ENCODE assay signal across 1 cellular context in the genomic region with DNA sequence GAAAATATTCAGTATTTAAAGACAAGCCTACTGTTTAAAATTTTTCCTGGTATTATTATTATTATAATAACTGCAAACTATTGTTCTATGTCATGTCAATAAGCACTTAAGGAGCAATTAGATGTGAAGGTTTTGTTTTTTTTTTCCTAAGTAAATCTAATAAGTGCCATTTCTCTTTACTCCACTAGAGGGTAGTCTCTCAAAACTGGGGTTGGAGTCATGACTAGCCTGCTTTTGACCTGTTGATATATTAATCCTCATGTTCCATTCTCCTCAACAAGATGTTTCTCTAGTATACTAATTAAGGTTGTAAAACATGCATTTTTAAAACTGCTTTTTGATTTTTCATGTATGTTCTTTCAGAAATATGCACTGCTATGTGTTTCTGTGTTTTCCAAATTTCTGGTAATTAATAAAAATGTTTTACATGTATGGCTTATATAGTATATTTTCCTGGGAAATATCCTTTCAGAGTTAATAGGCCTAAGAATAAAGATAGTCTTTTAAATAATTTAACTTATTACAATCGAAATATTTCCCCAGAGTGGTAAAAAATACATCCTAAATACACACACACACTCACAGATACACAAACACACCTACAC.
TF ChIP-seq lines count a peak whose summit lies in the region.

No MANE protein-coding gene starts in this region.

TF ChIP-seq in K562, 482 proteins besides CTCF, POLR2A, EP300 and RAD21 (continued from another document):
- TF ChIP-seq, protein P1, sequence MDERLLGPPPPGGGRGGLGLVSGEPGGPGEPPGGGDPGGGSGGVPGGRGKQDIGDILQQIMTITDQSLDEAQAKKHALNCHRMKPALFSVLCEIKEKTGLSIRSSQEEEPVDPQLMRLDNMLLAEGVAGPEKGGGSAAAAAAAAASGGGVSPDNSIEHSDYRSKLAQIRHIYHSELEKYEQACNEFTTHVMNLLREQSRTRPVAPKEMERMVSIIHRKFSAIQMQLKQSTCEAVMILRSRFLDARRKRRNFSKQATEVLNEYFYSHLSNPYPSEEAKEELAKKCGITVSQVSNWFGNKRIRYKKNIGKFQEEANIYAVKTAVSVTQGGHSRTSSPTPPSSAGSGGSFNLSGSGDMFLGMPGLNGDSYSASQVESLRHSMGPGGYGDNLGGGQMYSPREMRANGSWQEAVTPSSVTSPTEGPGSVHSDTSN (CRISPR knock-in tag; IDR thresholded peaks at IDR 0.05; ENCODE audit: low read depth), result no peak
- TF ChIP-seq, protein P1 (tag; conservative IDR thresholded peaks at IDR 0.05; ENCODE audit: low read depth), result peak; percentile 36; the same call in 1 of the 2 replicates
- no peak for TF ChIP-seq CTBP1 (IDR thresholded peaks at IDR 0.05; ENCODE audit: borderline replicate concordance)
- 0 out of 2 replicates have a peak, but pooled peaks have one; percentile 51 for TF ChIP-seq GATAD2B (IDR thresholded peaks at IDR 0.05; ENCODE audit: borderline replicate concordance)
- no peak for TF ChIP-seq ZFP30 (CRISPR knock-in tag; IDR thresholded peaks at IDR 0.05; ENCODE audit: borderline replicate concordance)
- 0 out of 2 replicates have a peak, but pooled peaks have one; percentile 25 for TF ChIP-seq POLR2H (tag; IDR thresholded peaks at IDR 0.05; ENCODE audit: low read depth)
- TF ChIP-seq FOXK2 (conservative IDR thresholded peaks at IDR 0.05 in 1 of 2, IDR thresholded peaks at IDR 0.05 in 1 of 2; ENCODE audit: low read depth in 2 of 2), result peak in 1 of 2 experiments; percentile 27; a peak in 1 of 4 replicates
- no peak for TF ChIP-seq ZKSCAN3 (CRISPR knock-in tag; IDR thresholded peaks at IDR 0.05)
- peak; percentile 17; the same call in 1 of the 2 replicates for TF ChIP-seq ADNP (tag; IDR thresholded peaks at IDR 0.05)
- peak; percentile 67 for TF ChIP-seq NFE2 (IDR thresholded peaks at IDR 0.05; ENCODE audit: low read depth)
- TF ChIP-seq, protein P2, sequence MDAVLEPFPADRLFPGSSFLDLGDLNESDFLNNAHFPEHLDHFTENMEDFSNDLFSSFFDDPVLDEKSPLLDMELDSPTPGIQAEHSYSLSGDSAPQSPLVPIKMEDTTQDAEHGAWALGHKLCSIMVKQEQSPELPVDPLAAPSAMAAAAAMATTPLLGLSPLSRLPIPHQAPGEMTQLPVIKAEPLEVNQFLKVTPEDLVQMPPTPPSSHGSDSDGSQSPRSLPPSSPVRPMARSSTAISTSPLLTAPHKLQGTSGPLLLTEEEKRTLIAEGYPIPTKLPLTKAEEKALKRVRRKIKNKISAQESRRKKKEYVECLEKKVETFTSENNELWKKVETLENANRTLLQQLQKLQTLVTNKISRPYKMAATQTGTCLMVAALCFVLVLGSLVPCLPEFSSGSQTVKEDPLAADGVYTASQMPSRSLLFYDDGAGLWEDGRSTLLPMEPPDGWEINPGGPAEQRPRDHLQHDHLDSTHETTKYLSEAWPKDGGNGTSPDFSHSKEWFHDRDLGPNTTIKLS (IDR thresholded peaks at IDR 0.05; ENCODE audit: borderline replicate concordance, low read depth), result no peak
- TF ChIP-seq, protein P3, sequence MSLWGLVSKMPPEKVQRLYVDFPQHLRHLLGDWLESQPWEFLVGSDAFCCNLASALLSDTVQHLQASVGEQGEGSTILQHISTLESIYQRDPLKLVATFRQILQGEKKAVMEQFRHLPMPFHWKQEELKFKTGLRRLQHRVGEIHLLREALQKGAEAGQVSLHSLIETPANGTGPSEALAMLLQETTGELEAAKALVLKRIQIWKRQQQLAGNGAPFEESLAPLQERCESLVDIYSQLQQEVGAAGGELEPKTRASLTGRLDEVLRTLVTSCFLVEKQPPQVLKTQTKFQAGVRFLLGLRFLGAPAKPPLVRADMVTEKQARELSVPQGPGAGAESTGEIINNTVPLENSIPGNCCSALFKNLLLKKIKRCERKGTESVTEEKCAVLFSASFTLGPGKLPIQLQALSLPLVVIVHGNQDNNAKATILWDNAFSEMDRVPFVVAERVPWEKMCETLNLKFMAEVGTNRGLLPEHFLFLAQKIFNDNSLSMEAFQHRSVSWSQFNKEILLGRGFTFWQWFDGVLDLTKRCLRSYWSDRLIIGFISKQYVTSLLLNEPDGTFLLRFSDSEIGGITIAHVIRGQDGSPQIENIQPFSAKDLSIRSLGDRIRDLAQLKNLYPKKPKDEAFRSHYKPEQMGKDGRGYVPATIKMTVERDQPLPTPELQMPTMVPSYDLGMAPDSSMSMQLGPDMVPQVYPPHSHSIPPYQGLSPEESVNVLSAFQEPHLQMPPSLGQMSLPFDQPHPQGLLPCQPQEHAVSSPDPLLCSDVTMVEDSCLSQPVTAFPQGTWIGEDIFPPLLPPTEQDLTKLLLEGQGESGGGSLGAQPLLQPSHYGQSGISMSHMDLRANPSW (CRISPR knock-in tag; IDR thresholded peaks at IDR 0.05), result no peak
- TF ChIP-seq, protein P4, sequence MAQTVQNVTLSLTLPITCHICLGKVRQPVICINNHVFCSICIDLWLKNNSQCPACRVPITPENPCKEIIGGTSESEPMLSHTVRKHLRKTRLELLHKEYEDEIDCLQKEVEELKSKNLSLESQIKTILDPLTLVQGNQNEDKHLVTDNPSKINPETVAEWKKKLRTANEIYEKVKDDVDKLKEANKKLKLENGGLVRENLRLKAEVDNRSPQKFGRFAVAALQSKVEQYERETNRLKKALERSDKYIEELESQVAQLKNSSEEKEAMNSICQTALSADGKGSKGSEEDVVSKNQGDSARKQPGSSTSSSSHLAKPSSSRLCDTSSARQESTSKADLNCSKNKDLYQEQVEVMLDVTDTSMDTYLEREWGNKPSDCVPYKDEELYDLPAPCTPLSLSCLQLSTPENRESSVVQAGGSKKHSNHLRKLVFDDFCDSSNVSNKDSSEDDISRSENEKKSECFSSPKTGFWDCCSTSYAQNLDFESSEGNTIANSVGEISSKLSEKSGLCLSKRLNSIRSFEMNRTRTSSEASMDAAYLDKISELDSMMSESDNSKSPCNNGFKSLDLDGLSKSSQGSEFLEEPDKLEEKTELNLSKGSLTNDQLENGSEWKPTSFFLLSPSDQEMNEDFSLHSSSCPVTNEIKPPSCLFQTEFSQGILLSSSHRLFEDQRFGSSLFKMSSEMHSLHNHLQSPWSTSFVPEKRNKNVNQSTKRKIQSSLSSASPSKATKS (CRISPR knock-in tag; IDR thresholded peaks at IDR 0.05), result no peak
- TF ChIP-seq, protein P5, sequence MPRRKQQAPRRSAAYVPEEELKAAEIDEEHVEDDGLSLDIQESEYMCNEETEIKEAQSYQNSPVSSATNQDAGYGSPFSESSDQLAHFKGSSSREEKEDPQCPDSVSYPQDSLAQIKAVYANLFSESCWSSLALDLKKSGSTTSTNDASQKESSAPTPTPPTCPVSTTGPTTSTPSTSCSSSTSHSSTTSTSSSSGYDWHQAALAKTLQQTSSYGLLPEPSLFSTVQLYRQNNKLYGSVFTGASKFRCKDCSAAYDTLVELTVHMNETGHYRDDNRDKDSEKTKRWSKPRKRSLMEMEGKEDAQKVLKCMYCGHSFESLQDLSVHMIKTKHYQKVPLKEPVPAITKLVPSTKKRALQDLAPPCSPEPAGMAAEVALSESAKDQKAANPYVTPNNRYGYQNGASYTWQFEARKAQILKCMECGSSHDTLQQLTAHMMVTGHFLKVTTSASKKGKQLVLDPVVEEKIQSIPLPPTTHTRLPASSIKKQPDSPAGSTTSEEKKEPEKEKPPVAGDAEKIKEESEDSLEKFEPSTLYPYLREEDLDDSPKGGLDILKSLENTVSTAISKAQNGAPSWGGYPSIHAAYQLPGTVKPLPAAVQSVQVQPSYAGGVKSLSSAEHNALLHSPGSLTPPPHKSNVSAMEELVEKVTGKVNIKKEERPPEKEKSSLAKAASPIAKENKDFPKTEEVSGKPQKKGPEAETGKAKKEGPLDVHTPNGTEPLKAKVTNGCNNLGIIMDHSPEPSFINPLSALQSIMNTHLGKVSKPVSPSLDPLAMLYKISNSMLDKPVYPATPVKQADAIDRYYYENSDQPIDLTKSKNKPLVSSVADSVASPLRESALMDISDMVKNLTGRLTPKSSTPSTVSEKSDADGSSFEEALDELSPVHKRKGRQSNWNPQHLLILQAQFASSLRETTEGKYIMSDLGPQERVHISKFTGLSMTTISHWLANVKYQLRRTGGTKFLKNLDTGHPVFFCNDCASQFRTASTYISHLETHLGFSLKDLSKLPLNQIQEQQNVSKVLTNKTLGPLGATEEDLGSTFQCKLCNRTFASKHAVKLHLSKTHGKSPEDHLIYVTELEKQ (CRISPR knock-in tag; IDR thresholded peaks at IDR 0.05), result no peak
- TF ChIP-seq JUNB (CRISPR knock-in tag; conservative IDR thresholded peaks at IDR 0.05), result no peak
- TF ChIP-seq, protein P6, sequence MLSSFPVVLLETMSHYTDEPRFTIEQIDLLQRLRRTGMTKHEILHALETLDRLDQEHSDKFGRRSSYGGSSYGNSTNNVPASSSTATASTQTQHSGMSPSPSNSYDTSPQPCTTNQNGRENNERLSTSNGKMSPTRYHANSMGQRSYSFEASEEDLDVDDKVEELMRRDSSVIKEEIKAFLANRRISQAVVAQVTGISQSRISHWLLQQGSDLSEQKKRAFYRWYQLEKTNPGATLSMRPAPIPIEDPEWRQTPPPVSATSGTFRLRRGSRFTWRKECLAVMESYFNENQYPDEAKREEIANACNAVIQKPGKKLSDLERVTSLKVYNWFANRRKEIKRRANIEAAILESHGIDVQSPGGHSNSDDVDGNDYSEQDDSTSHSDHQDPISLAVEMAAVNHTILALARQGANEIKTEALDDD (IDR thresholded peaks at IDR 0.05), result peak; percentile 46; the same call in 1 of the 2 replicates
- TF ChIP-seq RFX1 (IDR thresholded peaks at IDR 0.05), result no peak
- no peak for TF ChIP-seq PHB2 (IDR thresholded peaks at IDR 0.05; ENCODE audit: low read depth)
- TF ChIP-seq SMC3 (conservative IDR thresholded peaks at IDR 0.05; ENCODE audit: insufficient read depth, low read depth, low read length), result peak; percentile 39; the same call in 1 of the 2 replicates
- TF ChIP-seq ZNF384 (IDR thresholded peaks at IDR 0.05; ENCODE audit: low read depth, low read length), result peak; percentile 73
- TF ChIP-seq MEIS2 (IDR thresholded peaks at IDR 0.05; ENCODE audit: partially characterized antibody), result peak; percentile 56
TF ChIP-seq in K562: peak in this region for 10.
